In genomic region chr4:104472766-104473165, GRCh38 we compare ENCODE assay signal across 21 cellular contexts. TPM values are rescaled to one million over a fixed set of nuclear protein-coding genes. Genes with fewer than 3 reads are reported as not detected.
DNase-seq lines count a peak whose midpoint lies in the region; ATAC-seq, FAIRE-seq and TF ChIP-seq lines count a peak whose summit lies in the region.
"Had no signal": no experiment of that assay in that cellular context is flagged by ENCODE, and none has a peak within 500 bp of the region (broad histone marks: within the 10 kb centered on the region; RNA-seq: fewer than 3 reads in every experiment).

No MANE protein-coding gene starts in this region.

- ATAC-seq in GM18867 (IDR thresholded peaks at IDR 0.05; ENCODE audit: unreplicated experiment) (peak; percentile 59), HG02870 (IDR thresholded peaks at IDR 0.05; ENCODE audit: unreplicated experiment) (peak; percentile 73), Right ventricle myocardium inferior (no peak), sciatic nerve (no peak), GM18520 (IDR thresholded peaks at IDR 0.05; ENCODE audit: unreplicated experiment) (no peak)
- ATAC-seq: CD8-positive, alpha-beta T cell; HCT116 had no signal

- FAIRE-seq in kidney (lab: Jason Lieb, UNC), result peak; percentile 50
- FAIRE-seq: A204.1, H54 had no signal

- no peaks in the 10 kb centered on the region for H3K4me1 Mint-ChIP-seq in chondrocyte (ENCODE audit: low read depth)
- H3K4me1 Mint-ChIP-seq: CD14-positive monocyte had no signal

- no peaks in the 10 kb centered on the region for H3K9me3 Mint-ChIP-seq in chondrocyte (ENCODE audit: low read depth)
- H3K9me3 Mint-ChIP-seq: CD14-positive monocyte; CD8-positive, alpha-beta T cell had no signal

- H3K4me2 ChIP-seq in KMS-11, result peak overlapping the region; percentile 88

- intact Hi-C loops in kidney (cut with DNase I) (no loop called here), Right ventricle myocardium inferior (cut with DNase I) (no loop called here), sciatic nerve (cut with DNase I) (no loop called here)

- peaks cover 6% of the 10 kb centered on the region for H3K27me3 Mint-ChIP-seq in chondrocyte (ENCODE audit: low read depth)

- TF ChIP-seq CTCF in KMS-11 (conservative IDR thresholded peaks at IDR 0.05; ENCODE audit: low read depth, low read length) (no peak), kidney (IDR thresholded peaks at IDR 0.05; ENCODE audit: borderline replicate concordance, extremely low read depth, insufficient read depth) (no peak), chondrocyte (IDR thresholded peaks at IDR 0.05) (no peak)

- peaks cover 72% of the 10 kb centered on the region for H3K4me1 ChIP-seq in KMS-11 (ENCODE audit: low read depth, poor library complexity, severe bottlenecking)
- H3K4me1 ChIP-seq in kidney (ENCODE audit: control insufficient read depth in 1 of 2, insufficient read depth in 1 of 2, low read depth in 1 of 2, low read length in 2 of 2), result no peaks in the 10 kb centered on the region

- no peaks in the 10 kb centered on the region; the same call in 1 of the 2 replicates for H3K79me2 ChIP-seq in KMS-11 (ENCODE audit: insufficient read depth, low read depth)

- DNase-seq in kidney, result no peak
- no peak for DNase-seq in Right ventricle myocardium inferior (ENCODE audit: missing footprints)
- DNase-seq in sciatic nerve (ENCODE audit: low spot score), result no peak
- no peak for DNase-seq in chondrocyte (ENCODE audit: low spot score)
- DNase-seq: CD8-positive, alpha-beta T cell; COR-L47; DMS153; DMS79 treated with DMSO at 0.1 percent for 48 hours; EL; GM23248; Karpas-422 had no signal

- H3K9me3 ChIP-seq in kidney (ENCODE audit: control insufficient read depth in 1 of 2, low read length in 2 of 2), result no peaks in the 10 kb centered on the region

- H3K36me3 Mint-ChIP-seq in chondrocyte (ENCODE audit: low read depth), result no peaks in the 10 kb centered on the region
- H3K36me3 Mint-ChIP-seq: CD14-positive monocyte; CD8-positive, alpha-beta T cell had no signal

- H3K9ac ChIP-seq in KMS-11 (peak overlapping the region; percentile 15; the same call in 1 of the 2 replicates), kidney (ENCODE audit: low read length in 2 of 2) (no peak overlapping the region)
- H3K9ac ChIP-seq: GM23248 had no signal

- H3K27ac Mint-ChIP-seq in chondrocyte (ENCODE audit: unreplicated experiment), result no peak overlapping the region
- H3K27ac Mint-ChIP-seq: CD14-positive monocyte; CD8-positive, alpha-beta T cell had no signal

- H2AFZ ChIP-seq in KMS-11 (ENCODE audit: low read depth), result no peak overlapping the region
- H2AFZ ChIP-seq: GM23248 had no signal

- peak overlapping the region; percentile 51; the same call in 1 of the 2 replicates for H3K27ac ChIP-seq in KMS-11
- no peak overlapping the region for H3K27ac ChIP-seq in kidney (ENCODE audit: low read depth in 2 of 2, low read length in 2 of 2)
- H3K27ac ChIP-seq: GM23248, HL-60 had no signal

- H3K4me3 Mint-ChIP-seq in chondrocyte (ENCODE audit: unreplicated experiment), result no peak overlapping the region
- H3K4me3 Mint-ChIP-seq: CD14-positive monocyte; CD8-positive, alpha-beta T cell had no signal

- H4K20me1 ChIP-seq in KMS-11 (ENCODE audit: insufficient read depth), result no peaks in the 10 kb centered on the region

- H3K4me3 ChIP-seq in KMS-11 (IDR thresholded peaks at IDR 0.05; ENCODE audit: insufficient read depth, low read depth, low read length) (no peak overlapping the region), kidney (ENCODE audit: low read length in 2 of 2) (no peak overlapping the region)
- H3K4me3 ChIP-seq: GM23248 had no signal

- H3K36me3 ChIP-seq in KMS-11 (ENCODE audit: insufficient read depth) (no peaks in the 10 kb centered on the region), kidney (ENCODE audit: control insufficient read depth in 1 of 2, insufficient read depth in 2 of 2, low read length in 2 of 2) (no peaks in the 10 kb centered on the region)

- no peaks in the 10 kb centered on the region for H3K27me3 ChIP-seq in KMS-11 (ENCODE audit: insufficient read depth, low read depth)

RNA-seq across cellular contexts. Expression of gene CXXC4, which starts 21.9 kb away (rescaled TPM):
- total RNA-seq in kidney (0.63 TPM), Right ventricle myocardium inferior (5.4 TPM), sciatic nerve (3.1 TPM), chondrocyte (0.05 TPM in 1 of 3 replicates, not detected in the others)
- polyA plus RNA-seq in kidney (ENCODE audit: insufficient read depth, low read depth, low replicate concordance), result 0.45 TPM
- total RNA-seq: CD8-positive, alpha-beta T cell; GM23248 had no signal
- polyA plus RNA-seq: BJ, CD14-positive monocyte, GM23248 had no signal

Comparison
In these comparisons a context has a peak if more than half of its experiments do, and no peak if none do; other contexts are left out.
1. ATAC-seq: peak in GM18867 (single experiment) and HG02870 (single experiment); none in Right ventricle myocardium inferior (single experiment), sciatic nerve (single experiment) and GM18520 (single experiment).